6 cellular contexts compared by ENCODE assay signal in genomic region chr1:151884445-151884844, GRCh38. TPM values are rescaled to one million over a fixed set of nuclear protein-coding genes. Genes with fewer than 3 reads are reported as not detected.
"Had no signal": no experiment of that assay in that cellular context is flagged by ENCODE, and none has a peak within 500 bp of the region (broad histone marks: within the 10 kb centered on the region; RNA-seq: fewer than 3 reads in every experiment).

No MANE protein-coding gene starts in this region.

RNA-seq across cellular contexts. Expression of gene THEM5, which starts 30.9 kb away (rescaled TPM):
- total RNA-seq: GM23338, H1, H9, HT-29, IMR-90, K562 had no signal
- polyA plus RNA-seq: GM23338, H1, IMR-90, K562 had no signal

RNA-seq across cellular contexts. Expression of gene C2CD4D, which starts 44.8 kb away (rescaled TPM):
- total RNA-seq: IMR-90, K562 had no signal
- polyA plus RNA-seq: IMR-90, K562 had no signal

RNA-seq across cellular contexts. Expression of gene RORC, which starts 52.8 kb away (rescaled TPM):
- total RNA-seq: IMR-90, K562 had no signal
- polyA plus RNA-seq: IMR-90, K562 had no signal
